In genomic region chr18:12198797-12199196, GRCh38 we compare ENCODE assay signal across 6 cellular contexts. TPM values are rescaled to one million over a fixed set of nuclear protein-coding genes. Genes with fewer than 3 reads are reported as not detected.
"Had no signal": no experiment of that assay in that cellular context is flagged by ENCODE, and none has a peak within 500 bp of the region (broad histone marks: within the 10 kb centered on the region; RNA-seq: fewer than 3 reads in every experiment).

No MANE protein-coding gene starts in this region.

RNA-seq across cellular contexts. Expression of gene CIDEA, which starts 55.4 kb away (rescaled TPM):
- total RNA-seq: GM23248, H4, H7, HepG2, HFFc6, HT1080 had no signal
